8 cellular contexts compared by ENCODE assay signal in genomic region chr6:151690303-151690702, GRCh38.
DNase-seq lines count a peak whose midpoint lies in the region; ATAC-seq and TF ChIP-seq lines count a peak whose summit lies in the region.

No MANE protein-coding gene starts in this region.

- no peaks in the 10 kb centered on the region for H3K36me3 ChIP-seq in stomach smooth muscle (ENCODE audit: control insufficient read depth in 2 of 2, insufficient read depth in 2 of 2, low read length in 2 of 2)

- peak; percentile 81 for ATAC-seq in Right ventricle myocardium superior (ENCODE audit: poor library complexity)
- no peak for ATAC-seq in HG03565 (IDR thresholded peaks at IDR 0.05; ENCODE audit: unreplicated experiment)

- POLR2A ChIA-PET in GM10248 (lab: Yijun Ruan, JAX), result no interaction called here

- no peak for TF ChIP-seq POLR2A in lower leg skin (IDR thresholded peaks at IDR 0.05)

- 43 to 54% methylated on average over 4 of the region's 4 CpGs for WGBS in lower leg skin, 2 donors

- no peaks in the 10 kb centered on the region for H3K27me3 ChIP-seq in stomach smooth muscle (ENCODE audit: control insufficient read depth in 1 of 2, insufficient read depth in 2 of 2, low read length in 2 of 2)

- no peaks in the 10 kb centered on the region for H3K4me1 ChIP-seq in stomach smooth muscle (ENCODE audit: control insufficient read depth, insufficient read depth, low read length)

- intact Hi-C loops in Right ventricle myocardium superior (cut with DNase I) (no loop called here), lower leg skin (cut with DNase I; ENCODE audit: low total_unique reads) (no loop called here)

- H3K27ac ChIP-seq in stomach smooth muscle (ENCODE audit: low read length), result no peak overlapping the region

- DNase-seq in GM20000 (ENCODE audit: low spot score), result peak; percentile 18
- DNase-seq in RPMI7951 (ENCODE audit: low read depth), result peak; percentile 42
- no peak for DNase-seq in Right ventricle myocardium superior
- DNase-seq in GM10248 (ENCODE audit: extremely low spot score), result no peak
- no peak for DNase-seq in lower leg skin (ENCODE audit: low spot score in 2 of 2)
- DNase-seq in NCI-H345 (lab: John Stamatoyannopoulos, UW), result no peak

- peak overlapping the region in 1 of 2 donors; percentile 44 for H3K9ac ChIP-seq in stomach smooth muscle (ENCODE audit: low read length in 2 of 2)

- H3K4me3 ChIP-seq in stomach smooth muscle (ENCODE audit: low read length in 2 of 2), result peak overlapping the region; percentile 24 to 52
- no peak overlapping the region for H3K4me3 ChIP-seq in lower leg skin (ENCODE audit: low read depth, poor library complexity, severe bottlenecking)

- no peaks in the 10 kb centered on the region for H3K9me3 ChIP-seq in stomach smooth muscle (ENCODE audit: control insufficient read depth in 2 of 2, low read length in 2 of 2)

- CTCF ChIA-PET in GM10248 (lab: Yijun Ruan, JAX), result interaction anchor here (0.7 to 5.8 kb wide), 8 partner anchors 11 to 578 kb away, joined by 3 to 26 read pairs (median 4); no protein-coding TSS in a partner anchor

- TF ChIP-seq CTCF in GM20000 (IDR thresholded peaks at IDR 0.05; ENCODE audit: extremely low read depth, missing control alignments) (peak; percentile 3), GM10248 (IDR thresholded peaks at IDR 0.05; ENCODE audit: control extremely low read depth, extremely low read depth, low read depth, missing control alignments) (no peak), lower leg skin (IDR thresholded peaks at IDR 0.05) (no peak)

Comparison
In these comparisons a context has a peak if more than half of its experiments do, and no peak if none do; other contexts are left out.
1. DNase-seq: peak in GM20000 (single experiment) and RPMI7951 (single experiment); none in Right ventricle myocardium superior (single experiment), GM10248 (single experiment), lower leg skin (0 of 2) and NCI-H345 (single experiment).